1 cellular context compared by ENCODE assay signal in genomic region chr6:162856885-162857284, GRCh38.
TF ChIP-seq lines count a peak whose summit lies in the region.

No MANE protein-coding gene starts in this region.

TF ChIP-seq in HepG2, 621 proteins besides CTCF, POLR2A, EP300 and RAD21 (continued from another document and continues in another):
- TF ChIP-seq HNF1A (IDR thresholded peaks at IDR 0.05; ENCODE audit: low read depth) = no peak
- TF ChIP-seq HNF1A (CRISPR knock-in tag; IDR thresholded peaks at IDR 0.05; ENCODE audit: borderline replicate concordance) = no peak
- TF ChIP-seq SNAPC4 (CRISPR knock-in tag; IDR thresholded peaks at IDR 0.05) = no peak
- TF ChIP-seq ZBTB7A (CRISPR knock-in tag; IDR thresholded peaks at IDR 0.05) = no peak
- TF ChIP-seq ZNF597 (CRISPR knock-in tag; IDR thresholded peaks at IDR 0.05) = no peak
- peak; percentile 54 for TF ChIP-seq XRCC5 (optimal IDR thresholded peaks at IDR 0.05; ENCODE audit: low read length)
- TF ChIP-seq PITX1 (CRISPR knock-in tag; IDR thresholded peaks at IDR 0.05) = no peak
- TF ChIP-seq ARID5B (CRISPR knock-in tag; IDR thresholded peaks at IDR 0.05) = peak; percentile 16; the same call in 1 of the 2 replicates
- 0 out of 2 replicates have a peak, but pooled peaks have one; percentile 27 for TF ChIP-seq RXRB (CRISPR knock-in tag; IDR thresholded peaks at IDR 0.05; ENCODE audit: borderline replicate concordance)
- TF ChIP-seq ATF5 (CRISPR knock-in tag; IDR thresholded peaks at IDR 0.05; ENCODE audit: low read depth) = no peak
- TF ChIP-seq HDAC1 (CRISPR knock-in tag; IDR thresholded peaks at IDR 0.05) = no peak
- TF ChIP-seq HOXA3 (CRISPR knock-in tag; IDR thresholded peaks at IDR 0.05) = no peak
- TF ChIP-seq CBX5 (CRISPR knock-in tag; IDR thresholded peaks at IDR 0.05; ENCODE audit: borderline replicate concordance) = no peak
- no peak for TF ChIP-seq ZNF790 (CRISPR knock-in tag; IDR thresholded peaks at IDR 0.05; ENCODE audit: borderline replicate concordance)
- TF ChIP-seq ZNF614 (CRISPR knock-in tag; IDR thresholded peaks at IDR 0.05; ENCODE audit: borderline replicate concordance) = no peak
- no peak for TF ChIP-seq PHF5A (CRISPR knock-in tag; IDR thresholded peaks at IDR 0.05; ENCODE audit: low read depth, unreplicated experiment)
- TF ChIP-seq SOX13 (IDR thresholded peaks at IDR 0.05) = no peak
- TF ChIP-seq SOX13 (CRISPR knock-in tag; conservative IDR thresholded peaks at IDR 0.05 in 1 of 2, IDR thresholded peaks at IDR 0.05 in 1 of 2) = peak in 1 of 2 experiments; percentile 22; a peak in 1 of 4 replicates
- peak; percentile 78 for TF ChIP-seq STAG1 (CRISPR knock-in tag; IDR thresholded peaks at IDR 0.05)
- TF ChIP-seq FOSL2 (CRISPR knock-in tag; IDR thresholded peaks at IDR 0.05) = peak; percentile 51
- TF ChIP-seq SMC3 (IDR thresholded peaks at IDR 0.05; ENCODE audit: low read length) = peak; percentile 69
- TF ChIP-seq RERE (CRISPR knock-in tag; IDR thresholded peaks at IDR 0.05; ENCODE audit: low read depth) = no peak
- TF ChIP-seq SOX6 (IDR thresholded peaks at IDR 0.05) = no peak
- TF ChIP-seq SOX6 (CRISPR knock-in tag; IDR thresholded peaks at IDR 0.05) = peak; percentile 39; the same call in 1 of the 2 replicates
- no peak for TF ChIP-seq ISX (CRISPR knock-in tag; conservative IDR thresholded peaks at IDR 0.05)
- no peak for TF ChIP-seq ZNF367 (CRISPR knock-in tag; IDR thresholded peaks at IDR 0.05; ENCODE audit: borderline replicate concordance)
- TF ChIP-seq PATZ1 (CRISPR knock-in tag; IDR thresholded peaks at IDR 0.05) = peak; percentile 17; the same call in 1 of the 2 replicates
- no peak for TF ChIP-seq UBTF (CRISPR knock-in tag; IDR thresholded peaks at IDR 0.05)
- TF ChIP-seq STAT5B (CRISPR knock-in tag; IDR thresholded peaks at IDR 0.05) = no peak
- no peak for TF ChIP-seq MAFF (IDR thresholded peaks at IDR 0.05; ENCODE audit: low read depth, low read length)
- no peak for TF ChIP-seq RFXAP (CRISPR knock-in tag; IDR thresholded peaks at IDR 0.05; ENCODE audit: borderline replicate concordance)
